18 cellular contexts compared by ENCODE assay signal in genomic region chr16:85194528-85195270, GRCh38.
"Had no signal": no experiment of that assay in that cellular context is flagged by ENCODE, and none has a peak within 500 bp of the region (broad histone marks: within the 10 kb centered on the region; RNA-seq: fewer than 3 reads in every experiment).

No MANE protein-coding gene starts in this region.

- H3K4me3 Mint-ChIP-seq: activated B cell treated with CpG ODN at 0.5 μM for 24 hours; activated CD4-positive, alpha-beta T cell treated with anti-CD3 and anti-CD28 coated beads for 36 hours; activated naive CD8-positive, alpha-beta T cell; activated T-cell treated with anti-CD3 and anti-CD28 coated beads, Interleukin-2, amount 50 U/mL, for 4 hours; immature natural killer cell; natural killer cell treated with Interleukin-12 subunit alpha and Interleukin-12 subunit beta and Interleukin-15 and Interleukin-18, amount 100 ng/mL, for 72 hours; T-helper 1 cell treated with Interleukin-12 subunit alpha and Interleukin-12 subunit beta and Interleukin-4 antibody, amounts not matched to agents 30 μg/mL and 1 μg/mL, for 36 hours had no signal

- H3K4me1 Mint-ChIP-seq: activated B cell treated with CpG ODN at 0.5 μM for 24 hours; activated CD4-positive, alpha-beta T cell treated with anti-CD3 and anti-CD28 coated beads for 36 hours; immature natural killer cell had no signal

- H3K4me1 ChIP-seq: colonic mucosa had no signal

- H3K36me3 Mint-ChIP-seq: natural killer cell treated with Interleukin-12 subunit alpha and Interleukin-12 subunit beta and Interleukin-15 and Interleukin-18, amount 100 ng/mL, for 72 hours had no signal

- H3K27ac ChIP-seq: colonic mucosa had no signal

- H3K36me3 ChIP-seq: colonic mucosa had no signal

- H3K4me3 ChIP-seq: colonic mucosa had no signal

- ATAC-seq: activated CD4-positive, alpha-beta T cell treated with anti-CD3 and anti-CD28 coated beads for 36 hours; activated T-cell treated with anti-CD3 and anti-CD28 coated beads, Interleukin-2, amount 50 U/mL, for 4 hours; left lobe of liver; natural killer cell treated with Interleukin-12 subunit alpha and Interleukin-12 subunit beta and Interleukin-15 and Interleukin-18, amount 100 ng/mL, for 72 hours; stimulated activated naive CD8-positive, alpha-beta T cell treated with anti-CD3 and anti-CD28 coated beads, Interleukin-15, Interleukin-2, amounts not matched to agents 100 U/mL and 50 U/mL, for 24 hours had no signal

- H3K27me3 ChIP-seq: colonic mucosa had no signal

- H3K9me3 ChIP-seq: colonic mucosa had no signal

- H3K27ac Mint-ChIP-seq: activated B cell treated with CpG ODN at 0.5 μM for 24 hours; activated CD4-positive, alpha-beta T cell treated with anti-CD3 and anti-CD28 coated beads for 36 hours; activated naive CD8-positive, alpha-beta T cell; activated T-helper 2 cell treated with anti-CD3 and anti-CD28 coated beads, Interferon-gamma antibody, Interleukin-2, Interleukin-4, amounts not matched to agents 10 μg/mL and 5 μg/mL and 100 μg/mL, durations not matched to agents 14 hours and 24 hours and 36 hours; natural killer cell treated with Interleukin-12 subunit alpha and Interleukin-12 subunit beta and Interleukin-15 and Interleukin-18, amount 100 ng/mL, for 72 hours; T-helper 1 cell treated with Interleukin-12 subunit alpha and Interleukin-12 subunit beta and Interleukin-4 antibody, amounts not matched to agents 30 μg/mL and 1 μg/mL, for 36 hours had no signal

- H3K9me3 Mint-ChIP-seq: activated T-helper 2 cell treated with anti-CD3 and anti-CD28 coated beads, Interferon-gamma antibody, Interleukin-2, Interleukin-4, amounts not matched to agents 10 μg/mL and 5 μg/mL and 100 μg/mL, durations not matched to agents 14 hours and 24 hours and 36 hours; natural killer cell treated with Interleukin-12 subunit alpha and Interleukin-12 subunit beta and Interleukin-15 and Interleukin-18, amount 100 ng/mL, for 72 hours; T-helper 1 cell treated with Interleukin-12 subunit alpha and Interleukin-12 subunit beta and Interleukin-4 antibody, amounts not matched to agents 30 μg/mL and 1 μg/mL, for 36 hours had no signal

- DNase-seq: activated B cell treated with CpG ODN at 0.5 μM for 24 hours; activated CD4-positive, alpha-beta T cell treated with anti-CD3 and anti-CD28 coated beads for 36 hours; activated CD4-positive, alpha-beta T cell treated with anti-CD3 and anti-CD28 coated beads, Interleukin-2, amount 50 U/mL, for 4 hours; activated CD8-positive, alpha-beta memory T cell treated with anti-CD3 and anti-CD28 coated beads for 24 hours; activated CD8-positive, alpha-beta memory T cell treated with anti-CD3 and anti-CD28 coated beads, Interleukin-2, amount 50 U/mL, for 48 hours; activated naive CD4-positive, alpha-beta T cell; activated T-cell treated with anti-CD3 and anti-CD28 coated beads, Interleukin-2, amount 50 U/mL, for 4 hours; colonic mucosa; immature natural killer cell; midbrain; nucleus accumbens; stimulated activated CD4-positive, alpha-beta T cell treated with anti-CD3 and anti-CD28 coated beads, Interleukin-4, amount 100 ng/mL, for 24 hours; stimulated activated naive CD8-positive, alpha-beta T cell treated with anti-CD3 and anti-CD28 coated beads, Interleukin-15, Interleukin-2, amounts not matched to agents 100 U/mL and 50 U/mL, for 24 hours had no signal
